In the genomic region with DNA sequence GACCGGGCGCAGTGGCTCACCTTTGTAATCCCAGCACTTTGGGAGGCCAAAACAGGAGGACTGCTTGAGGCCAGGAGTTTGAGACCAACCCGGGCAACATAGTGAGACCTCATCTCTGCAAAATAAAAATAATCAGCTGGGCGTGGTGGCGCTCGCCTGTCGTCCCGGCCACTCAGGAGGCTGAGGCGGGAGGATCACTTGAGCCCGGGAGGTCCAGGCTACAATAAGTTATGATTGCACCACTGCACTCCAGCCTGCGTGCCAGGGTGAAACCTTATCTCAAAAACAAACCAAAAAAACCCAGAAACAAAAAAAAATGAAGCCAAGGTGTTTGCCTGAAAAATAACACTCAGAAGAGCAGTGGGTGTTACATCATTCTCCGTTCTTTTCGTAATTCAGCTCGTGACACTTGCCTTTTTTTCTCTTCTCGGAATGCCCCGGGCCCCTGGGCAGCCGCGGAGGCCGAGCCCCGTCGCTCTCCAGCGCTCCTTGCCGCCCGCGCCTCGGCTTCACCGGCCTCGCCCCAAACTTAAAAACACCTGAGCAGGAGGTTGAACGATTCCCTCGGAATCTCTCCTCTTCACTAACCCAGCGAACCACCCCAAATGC, we compare ENCODE assay signal across 1 cellular context.
TF ChIP-seq lines count a peak whose summit lies in the region.

No MANE protein-coding gene starts in this region.

TF ChIP-seq in K562, 482 proteins besides CTCF, POLR2A, EP300 and RAD21 (continues in another document):
- TF ChIP-seq ZNF444 (CRISPR knock-in tag; IDR thresholded peaks at IDR 0.05) (no peak), SNRNP70 (optimal IDR thresholded peaks at IDR 0.05; ENCODE audit: low read depth, low read length) (no peak), SMC3 (conservative IDR thresholded peaks at IDR 0.05; ENCODE audit: insufficient read depth, low read depth, low read length) (no peak), KDM2B (CRISPR knock-in tag; IDR thresholded peaks at IDR 0.05) (no peak), CBFA2T2 (conservative IDR thresholded peaks at IDR 0.05) (no peak), CEBPB (tag; IDR thresholded peaks at IDR 0.05) (peak; percentile 78), FOXM1 (IDR thresholded peaks at IDR 0.05; ENCODE audit: low read depth) (no peak), FOXM1 (CRISPR knock-in tag; IDR thresholded peaks at IDR 0.05; ENCODE audit: low read depth) (0 out of 2 replicates have a peak, but pooled peaks have one; percentile 21), SOX6 (IDR thresholded peaks at IDR 0.05) (0 out of 2 replicates have a peak, but pooled peaks have one; percentile 6), AFF1 (IDR thresholded peaks at IDR 0.05; ENCODE audit: low read depth in 1 of 2, partially characterized antibody in 2 of 2) (peak in 1 of 2 experiments; percentile 27), SMARCA4 (IDR thresholded peaks at IDR 0.05) (peak; percentile 50; the same call in 1 of the 2 replicates), EP400 (IDR thresholded peaks at IDR 0.05) (no peak), ARID1B (IDR thresholded peaks at IDR 0.05) (peak; percentile 12; the same call in 1 of the 2 replicates), E2F6 (IDR thresholded peaks at IDR 0.05; ENCODE audit: borderline replicate concordance in 1 of 2, extremely low read depth in 1 of 2, insufficient read depth in 1 of 2, insufficient read length in 1 of 2, low read depth in 1 of 2, low read length in 1 of 2, poor library complexity in 1 of 2, severe bottlenecking in 1 of 2) (peak in 1 of 2 experiments; percentile 8), POU5F1 (IDR thresholded peaks at IDR 0.05; ENCODE audit: borderline replicate concordance, low read depth, low read length, partially characterized antibody) (no peak), JUND (IDR thresholded peaks at IDR 0.05; ENCODE audit: borderline replicate concordance, low read depth, low read length) (no peak), JUND (tag; IDR thresholded peaks at IDR 0.05; ENCODE audit: borderline replicate concordance, low read depth, low read length) (no peak), CREM (IDR thresholded peaks at IDR 0.05; ENCODE audit: low read depth) (0 out of 2 replicates have a peak, but pooled peaks have one; percentile 5), ZC3H11A (IDR thresholded peaks at IDR 0.05; ENCODE audit: low read depth, low read length) (no peak), GMEB1 (CRISPR knock-in tag; IDR thresholded peaks at IDR 0.05) (no peak), ETV1 (tag; conservative IDR thresholded peaks at IDR 0.05; ENCODE audit: low read depth) (no peak), ZNF282 (CRISPR knock-in tag; IDR thresholded peaks at IDR 0.05) (no peak), ADNP (tag; IDR thresholded peaks at IDR 0.05) (0 out of 2 replicates have a peak, but pooled peaks have one; percentile 39), YBX1 (IDR thresholded peaks at IDR 0.05) (no peak), CCNT2 (IDR thresholded peaks at IDR 0.05; ENCODE audit: borderline replicate concordance, extremely low read depth, insufficient read length, low read depth, low read length) (peak; percentile 13), XRCC3 (IDR thresholded peaks at IDR 0.05) (no peak), RBM25 (IDR thresholded peaks at IDR 0.05; ENCODE audit: low read depth, low read length, severe bottlenecking) (peak; percentile 23), SMARCE1 (IDR thresholded peaks at IDR 0.05) (peak; percentile 46; the same call in 1 of the 2 replicates), RBBP5 (IDR thresholded peaks at IDR 0.05; ENCODE audit: borderline replicate concordance, insufficient read depth, low read length, poor library complexity, severe bottlenecking) (peak; percentile 58), DPF2 (IDR thresholded peaks at IDR 0.05) (0 out of 2 replicates have a peak, but pooled peaks have one; percentile 18)
- TF ChIP-seq, protein P1, sequence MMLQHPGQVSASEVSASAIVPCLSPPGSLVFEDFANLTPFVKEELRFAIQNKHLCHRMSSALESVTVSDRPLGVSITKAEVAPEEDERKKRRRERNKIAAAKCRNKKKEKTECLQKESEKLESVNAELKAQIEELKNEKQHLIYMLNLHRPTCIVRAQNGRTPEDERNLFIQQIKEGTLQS (IDR thresholded peaks at IDR 0.05): peak; percentile 76
- TF ChIP-seq, protein P1 (CRISPR knock-in tag; conservative IDR thresholded peaks at IDR 0.05): no peak
- TF ChIP-seq, protein P2, sequence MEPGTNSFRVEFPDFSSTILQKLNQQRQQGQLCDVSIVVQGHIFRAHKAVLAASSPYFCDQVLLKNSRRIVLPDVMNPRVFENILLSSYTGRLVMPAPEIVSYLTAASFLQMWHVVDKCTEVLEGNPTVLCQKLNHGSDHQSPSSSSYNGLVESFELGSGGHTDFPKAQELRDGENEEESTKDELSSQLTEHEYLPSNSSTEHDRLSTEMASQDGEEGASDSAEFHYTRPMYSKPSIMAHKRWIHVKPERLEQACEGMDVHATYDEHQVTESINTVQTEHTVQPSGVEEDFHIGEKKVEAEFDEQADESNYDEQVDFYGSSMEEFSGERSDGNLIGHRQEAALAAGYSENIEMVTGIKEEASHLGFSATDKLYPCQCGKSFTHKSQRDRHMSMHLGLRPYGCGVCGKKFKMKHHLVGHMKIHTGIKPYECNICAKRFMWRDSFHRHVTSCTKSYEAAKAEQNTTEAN (CRISPR knock-in tag; IDR thresholded peaks at IDR 0.05): 0 out of 2 replicates have a peak, but pooled peaks have one; percentile 59
- TF ChIP-seq, protein P3, sequence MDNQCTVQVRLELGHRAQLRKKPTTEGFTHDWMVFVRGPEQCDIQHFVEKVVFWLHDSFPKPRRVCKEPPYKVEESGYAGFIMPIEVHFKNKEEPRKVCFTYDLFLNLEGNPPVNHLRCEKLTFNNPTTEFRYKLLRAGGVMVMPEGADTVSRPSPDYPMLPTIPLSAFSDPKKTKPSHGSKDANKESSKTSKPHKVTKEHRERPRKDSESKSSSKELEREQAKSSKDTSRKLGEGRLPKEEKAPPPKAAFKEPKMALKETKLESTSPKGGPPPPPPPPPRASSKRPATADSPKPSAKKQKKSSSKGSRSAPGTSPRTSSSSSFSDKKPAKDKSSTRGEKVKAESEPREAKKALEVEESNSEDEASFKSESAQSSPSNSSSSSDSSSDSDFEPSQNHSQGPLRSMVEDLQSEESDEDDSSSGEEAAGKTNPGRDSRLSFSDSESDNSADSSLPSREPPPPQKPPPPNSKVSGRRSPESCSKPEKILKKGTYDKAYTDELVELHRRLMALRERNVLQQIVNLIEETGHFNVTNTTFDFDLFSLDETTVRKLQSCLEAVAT (IDR thresholded peaks at IDR 0.05): no peak; a peak in 1 of 4 replicates
- TF ChIP-seq, protein P4, sequence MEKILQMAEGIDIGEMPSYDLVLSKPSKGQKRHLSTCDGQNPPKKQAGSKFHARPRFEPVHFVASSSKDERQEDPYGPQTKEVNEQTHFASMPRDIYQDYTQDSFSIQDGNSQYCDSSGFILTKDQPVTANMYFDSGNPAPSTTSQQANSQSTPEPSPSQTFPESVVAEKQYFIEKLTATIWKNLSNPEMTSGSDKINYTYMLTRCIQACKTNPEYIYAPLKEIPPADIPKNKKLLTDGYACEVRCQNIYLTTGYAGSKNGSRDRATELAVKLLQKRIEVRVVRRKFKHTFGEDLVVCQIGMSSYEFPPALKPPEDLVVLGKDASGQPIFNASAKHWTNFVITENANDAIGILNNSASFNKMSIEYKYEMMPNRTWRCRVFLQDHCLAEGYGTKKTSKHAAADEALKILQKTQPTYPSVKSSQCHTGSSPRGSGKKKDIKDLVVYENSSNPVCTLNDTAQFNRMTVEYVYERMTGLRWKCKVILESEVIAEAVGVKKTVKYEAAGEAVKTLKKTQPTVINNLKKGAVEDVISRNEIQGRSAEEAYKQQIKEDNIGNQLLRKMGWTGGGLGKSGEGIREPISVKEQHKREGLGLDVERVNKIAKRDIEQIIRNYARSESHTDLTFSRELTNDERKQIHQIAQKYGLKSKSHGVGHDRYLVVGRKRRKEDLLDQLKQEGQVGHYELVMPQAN (IDR thresholded peaks at IDR 0.05; ENCODE audit: borderline replicate concordance): 0 out of 2 replicates have a peak, but pooled peaks have one; percentile 11
- TF ChIP-seq, protein P5, sequence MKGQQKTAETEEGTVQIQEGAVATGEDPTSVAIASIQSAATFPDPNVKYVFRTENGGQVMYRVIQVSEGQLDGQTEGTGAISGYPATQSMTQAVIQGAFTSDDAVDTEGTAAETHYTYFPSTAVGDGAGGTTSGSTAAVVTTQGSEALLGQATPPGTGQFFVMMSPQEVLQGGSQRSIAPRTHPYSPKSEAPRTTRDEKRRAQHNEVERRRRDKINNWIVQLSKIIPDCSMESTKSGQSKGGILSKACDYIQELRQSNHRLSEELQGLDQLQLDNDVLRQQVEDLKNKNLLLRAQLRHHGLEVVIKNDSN (CRISPR knock-in tag; IDR thresholded peaks at IDR 0.05): no peak
- TF ChIP-seq, protein P6, sequence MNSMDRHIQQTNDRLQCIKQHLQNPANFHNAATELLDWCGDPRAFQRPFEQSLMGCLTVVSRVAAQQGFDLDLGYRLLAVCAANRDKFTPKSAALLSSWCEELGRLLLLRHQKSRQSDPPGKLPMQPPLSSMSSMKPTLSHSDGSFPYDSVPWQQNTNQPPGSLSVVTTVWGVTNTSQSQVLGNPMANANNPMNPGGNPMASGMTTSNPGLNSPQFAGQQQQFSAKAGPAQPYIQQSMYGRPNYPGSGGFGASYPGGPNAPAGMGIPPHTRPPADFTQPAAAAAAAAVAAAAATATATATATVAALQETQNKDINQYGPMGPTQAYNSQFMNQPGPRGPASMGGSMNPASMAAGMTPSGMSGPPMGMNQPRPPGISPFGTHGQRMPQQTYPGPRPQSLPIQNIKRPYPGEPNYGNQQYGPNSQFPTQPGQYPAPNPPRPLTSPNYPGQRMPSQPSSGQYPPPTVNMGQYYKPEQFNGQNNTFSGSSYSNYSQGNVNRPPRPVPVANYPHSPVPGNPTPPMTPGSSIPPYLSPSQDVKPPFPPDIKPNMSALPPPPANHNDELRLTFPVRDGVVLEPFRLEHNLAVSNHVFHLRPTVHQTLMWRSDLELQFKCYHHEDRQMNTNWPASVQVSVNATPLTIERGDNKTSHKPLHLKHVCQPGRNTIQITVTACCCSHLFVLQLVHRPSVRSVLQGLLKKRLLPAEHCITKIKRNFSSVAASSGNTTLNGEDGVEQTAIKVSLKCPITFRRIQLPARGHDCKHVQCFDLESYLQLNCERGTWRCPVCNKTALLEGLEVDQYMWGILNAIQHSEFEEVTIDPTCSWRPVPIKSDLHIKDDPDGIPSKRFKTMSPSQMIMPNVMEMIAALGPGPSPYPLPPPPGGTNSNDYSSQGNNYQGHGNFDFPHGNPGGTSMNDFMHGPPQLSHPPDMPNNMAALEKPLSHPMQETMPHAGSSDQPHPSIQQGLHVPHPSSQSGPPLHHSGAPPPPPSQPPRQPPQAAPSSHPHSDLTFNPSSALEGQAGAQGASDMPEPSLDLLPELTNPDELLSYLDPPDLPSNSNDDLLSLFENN (IDR thresholded peaks at IDR 0.05; ENCODE audit: low read depth in 2 of 2, low read length in 2 of 2): 0 out of 4 replicates have a peak, but pooled peaks of 1 of the 2 experiments have one; percentile 9
- TF ChIP-seq, protein P7, sequence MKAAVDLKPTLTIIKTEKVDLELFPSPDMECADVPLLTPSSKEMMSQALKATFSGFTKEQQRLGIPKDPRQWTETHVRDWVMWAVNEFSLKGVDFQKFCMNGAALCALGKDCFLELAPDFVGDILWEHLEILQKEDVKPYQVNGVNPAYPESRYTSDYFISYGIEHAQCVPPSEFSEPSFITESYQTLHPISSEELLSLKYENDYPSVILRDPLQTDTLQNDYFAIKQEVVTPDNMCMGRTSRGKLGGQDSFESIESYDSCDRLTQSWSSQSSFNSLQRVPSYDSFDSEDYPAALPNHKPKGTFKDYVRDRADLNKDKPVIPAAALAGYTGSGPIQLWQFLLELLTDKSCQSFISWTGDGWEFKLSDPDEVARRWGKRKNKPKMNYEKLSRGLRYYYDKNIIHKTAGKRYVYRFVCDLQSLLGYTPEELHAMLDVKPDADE (conservative IDR thresholded peaks at IDR 0.05; ENCODE audit: control insufficient read depth, low read depth, low read length): 0 out of 2 replicates have a peak, but pooled peaks have one; percentile 18
